In the genomic region with DNA sequence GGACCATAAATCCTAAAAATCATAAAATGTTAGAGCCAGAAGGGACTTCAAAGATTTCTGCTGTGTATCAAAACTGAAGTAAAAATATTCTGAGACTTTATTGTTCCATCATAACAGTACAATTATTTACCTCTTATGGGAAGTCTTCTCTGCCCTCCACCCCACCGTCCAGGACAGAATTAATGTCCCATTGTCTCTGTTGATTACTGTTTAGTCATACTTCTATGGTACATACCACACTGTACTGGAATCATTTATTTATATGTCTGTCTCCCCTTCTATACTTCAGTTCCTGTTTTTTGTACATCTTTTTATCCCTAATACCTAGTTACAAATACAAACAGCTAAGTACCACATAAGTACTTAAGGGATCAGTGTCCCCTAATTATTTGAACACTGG, we compare ENCODE assay signal across 1 cellular context.
TF ChIP-seq lines count a peak whose summit lies in the region.

No MANE protein-coding gene starts in this region.

TF ChIP-seq in HCT116, 20 proteins besides CTCF, POLR2A, EP300 and RAD21 (continued from another document):
- TF ChIP-seq, protein P1, sequence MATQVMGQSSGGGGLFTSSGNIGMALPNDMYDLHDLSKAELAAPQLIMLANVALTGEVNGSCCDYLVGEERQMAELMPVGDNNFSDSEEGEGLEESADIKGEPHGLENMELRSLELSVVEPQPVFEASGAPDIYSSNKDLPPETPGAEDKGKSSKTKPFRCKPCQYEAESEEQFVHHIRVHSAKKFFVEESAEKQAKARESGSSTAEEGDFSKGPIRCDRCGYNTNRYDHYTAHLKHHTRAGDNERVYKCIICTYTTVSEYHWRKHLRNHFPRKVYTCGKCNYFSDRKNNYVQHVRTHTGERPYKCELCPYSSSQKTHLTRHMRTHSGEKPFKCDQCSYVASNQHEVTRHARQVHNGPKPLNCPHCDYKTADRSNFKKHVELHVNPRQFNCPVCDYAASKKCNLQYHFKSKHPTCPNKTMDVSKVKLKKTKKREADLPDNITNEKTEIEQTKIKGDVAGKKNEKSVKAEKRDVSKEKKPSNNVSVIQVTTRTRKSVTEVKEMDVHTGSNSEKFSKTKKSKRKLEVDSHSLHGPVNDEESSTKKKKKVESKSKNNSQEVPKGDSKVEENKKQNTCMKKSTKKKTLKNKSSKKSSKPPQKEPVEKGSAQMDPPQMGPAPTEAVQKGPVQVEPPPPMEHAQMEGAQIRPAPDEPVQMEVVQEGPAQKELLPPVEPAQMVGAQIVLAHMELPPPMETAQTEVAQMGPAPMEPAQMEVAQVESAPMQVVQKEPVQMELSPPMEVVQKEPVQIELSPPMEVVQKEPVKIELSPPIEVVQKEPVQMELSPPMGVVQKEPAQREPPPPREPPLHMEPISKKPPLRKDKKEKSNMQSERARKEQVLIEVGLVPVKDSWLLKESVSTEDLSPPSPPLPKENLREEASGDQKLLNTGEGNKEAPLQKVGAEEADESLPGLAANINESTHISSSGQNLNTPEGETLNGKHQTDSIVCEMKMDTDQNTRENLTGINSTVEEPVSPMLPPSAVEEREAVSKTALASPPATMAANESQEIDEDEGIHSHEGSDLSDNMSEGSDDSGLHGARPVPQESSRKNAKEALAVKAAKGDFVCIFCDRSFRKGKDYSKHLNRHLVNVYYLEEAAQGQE (IDR thresholded peaks at IDR 0.05; ENCODE audit: low read depth) = no peak
